18 cellular contexts compared by ENCODE assay signal in the genomic region with DNA sequence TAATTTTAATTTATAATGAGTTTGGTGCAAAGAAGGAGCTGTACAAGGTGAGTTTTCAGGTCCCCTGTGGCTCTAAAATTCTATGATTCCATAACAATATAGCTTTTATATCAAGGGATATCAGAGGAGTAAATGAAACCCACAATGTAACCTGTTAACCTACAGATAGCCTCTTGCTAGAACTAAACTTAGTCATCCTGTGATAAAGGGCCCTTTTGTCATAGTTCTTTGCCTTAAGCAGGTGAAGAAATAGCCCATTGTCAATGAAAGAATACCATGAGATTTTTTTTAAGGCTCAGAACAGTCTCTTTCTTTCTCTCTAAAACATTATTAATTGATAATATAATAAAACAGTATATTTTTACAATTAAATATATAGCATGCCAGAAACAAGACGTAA.
DNase-seq lines count a peak whose midpoint lies in the region; ATAC-seq and TF ChIP-seq lines count a peak whose summit lies in the region.
"Had no signal": no experiment of that assay in that cellular context is flagged by ENCODE, and none has a peak within 500 bp of the region (broad histone marks: within the 10 kb centered on the region; RNA-seq: fewer than 3 reads in every experiment).

No MANE protein-coding gene starts in this region.

- H3K27me3 ChIP-seq in breast epithelium, result no peaks in the 10 kb centered on the region
- no peaks in the 10 kb centered on the region for H3K27me3 ChIP-seq in foreskin keratinocyte

- no peaks in the 10 kb centered on the region for H3K9me3 Mint-ChIP-seq in MCF 10A (ENCODE audit: unreplicated experiment)
- H3K9me3 Mint-ChIP-seq: CD4-positive, alpha-beta T cell had no signal

- CTCF ChIA-PET in MCF 10A (lab: Yijun Ruan, JAX), result interaction anchor here (0.6 kb wide), 2 partner anchors 31 to 243 kb away, joined by 3 read pairs; no protein-coding TSS in a partner anchor

- H3K4me1 Mint-ChIP-seq in MCF 10A (ENCODE audit: insufficient read depth, unreplicated experiment), result peaks cover 37% of the 10 kb centered on the region

- TF ChIP-seq POLR2A in breast epithelium (IDR thresholded peaks at IDR 0.05), result no peak

- H3K4me1 ChIP-seq in breast epithelium (no peaks in the 10 kb centered on the region), foreskin keratinocyte (peaks cover 16% of the 10 kb centered on the region)

- BruUV-seq in MCF 10A (replicated peaks; lab: Mats Ljungman, UMichigan), result no TSS peak

- H3K4me3 ChIP-seq in breast epithelium, result no peak overlapping the region
- H3K4me3 ChIP-seq: A549, GM12878 had no signal

- peak; percentile 26 for ATAC-seq in foreskin keratinocyte
- ATAC-seq in HG02678 (IDR thresholded peaks at IDR 0.05; ENCODE audit: unreplicated experiment), result no peak
- ATAC-seq: A549, GM12878 had no signal

- DNase-seq in breast epithelium (ENCODE audit: low spot score in 2 of 2) (no peak), MCF 10A (ENCODE audit: unreplicated experiment) (no peak), SW480 (ENCODE audit: low spot score) (peak; percentile 11), foreskin keratinocyte (no peak), substantia nigra (lab: John Stamatoyannopoulos, UW) (no peak)
- DNase-seq in activated CD4-positive, alpha-beta T cell treated with anti-CD3 and anti-CD28 coated beads, Interleukin-2, amount 50 U/mL, for 1 hour, result no peak
- DNase-seq: AML-193; CD4-positive, alpha-beta T cell; DMS79 treated with DMSO at 0.1 percent for 48 hours; GF-D8; GOT3; H7 had no signal

- intact Hi-C loops in breast epithelium (cut with DNase I; ENCODE audit: low total_unique reads) (no loop called here), MCF 10A (cut with micrococcal nuclease) (no loop called here)

- H3K27ac Mint-ChIP-seq in MCF 10A (ENCODE audit: low read depth, unreplicated experiment), result no peak overlapping the region
- H3K27ac Mint-ChIP-seq: CD4-positive, alpha-beta T cell had no signal

- H3K27ac ChIP-seq in breast epithelium (peak overlapping the region; percentile 26 to 54), foreskin keratinocyte (no peak overlapping the region), substantia nigra (ENCODE audit: low read depth, low read length, poor library complexity, severe bottlenecking) (no peak overlapping the region)
- H3K27ac ChIP-seq: 22Rv1, A549, C4-2B, HL-60 had no signal

- no peaks in the 10 kb centered on the region for H3K9me3 ChIP-seq in breast epithelium
- H3K9me3 ChIP-seq: A549 had no signal

- POLR2A ChIA-PET in MCF 10A (lab: Yijun Ruan, JAX), result interaction anchor here (0.7 to 1.4 kb wide), 5 partner anchors 9 to 409 kb away, joined by 3 to 6 read pairs (median 3); no protein-coding TSS in a partner anchor

- peaks cover 6% of the 10 kb centered on the region for H3K36me3 Mint-ChIP-seq in MCF 10A (ENCODE audit: insufficient read depth, unreplicated experiment)

- H3K4me3 Mint-ChIP-seq in MCF 10A (ENCODE audit: unreplicated experiment), result no peak overlapping the region
- H3K4me3 Mint-ChIP-seq: CD4-positive, alpha-beta T cell had no signal

- TF ChIP-seq CTCF in breast epithelium (IDR thresholded peaks at IDR 0.05) (no peak), MCF 10A (IDR thresholded peaks at IDR 0.05; ENCODE audit: unreplicated experiment) (no peak), foreskin keratinocyte (conservative IDR thresholded peaks at IDR 0.05) (no peak)

- no peaks in the 10 kb centered on the region for H3K27me3 Mint-ChIP-seq in MCF 10A (ENCODE audit: insufficient read depth, unreplicated experiment)

- no peaks in the 10 kb centered on the region for H3K36me3 ChIP-seq in breast epithelium

Comparison
In these comparisons a context has a peak if more than half of its experiments do, and no peak if none do; other contexts are left out.
1. H3K27ac ChIP-seq: peak in breast epithelium (2 of 2); none in foreskin keratinocyte (single experiment) and substantia nigra (single experiment).